Comparison of ENCODE assay signal across 11 cellular contexts in the genomic region with DNA sequence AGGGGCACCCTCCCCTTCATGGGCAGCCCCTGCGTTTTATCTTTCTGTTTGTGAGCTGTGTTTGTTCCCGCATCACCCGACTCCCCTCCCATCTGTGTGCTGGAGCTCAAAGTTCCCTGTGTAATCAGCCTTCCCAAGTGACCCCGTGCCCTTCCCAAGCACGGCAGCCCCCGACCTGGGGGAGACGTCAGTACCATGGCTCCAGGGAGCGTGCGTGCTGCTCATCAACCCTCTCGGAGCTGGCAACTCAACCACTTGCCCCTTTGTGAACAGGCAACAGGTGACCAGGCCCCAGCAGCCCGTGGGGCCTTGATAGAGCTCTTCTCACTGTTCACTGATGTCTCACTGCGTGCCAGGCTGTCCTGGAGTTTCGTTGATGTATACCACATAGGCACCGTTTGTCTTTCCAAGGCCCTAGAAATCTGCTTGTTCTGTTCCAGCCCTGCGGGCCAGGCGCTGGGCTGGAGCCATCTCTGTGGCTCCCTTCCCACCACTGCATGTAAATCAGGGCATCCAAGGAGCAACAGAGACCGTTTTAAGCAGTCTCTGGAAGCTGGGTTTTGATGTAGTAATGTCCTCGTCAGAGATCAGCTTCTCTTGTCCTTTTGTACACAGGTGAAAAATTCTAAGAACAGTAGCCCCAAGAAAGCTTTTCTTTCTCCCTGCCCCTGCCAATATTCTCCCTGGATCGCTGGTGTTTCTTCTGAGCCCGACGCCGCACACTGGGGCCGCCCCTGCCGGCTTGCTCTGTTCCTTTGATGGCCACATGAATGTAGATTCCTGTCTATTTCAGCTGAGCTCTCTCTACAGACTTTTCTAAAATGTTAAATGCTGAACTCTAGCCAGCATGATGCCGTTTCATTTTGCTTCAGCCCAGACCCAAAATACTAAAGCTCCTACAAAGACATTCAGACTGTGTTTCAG.
DNase-seq lines count a peak whose midpoint lies in the region; ATAC-seq and TF ChIP-seq lines count a peak whose summit lies in the region.
"Had no signal": no experiment of that assay in that cellular context is flagged by ENCODE, and none has a peak within 500 bp of the region (broad histone marks: within the 10 kb centered on the region; RNA-seq: fewer than 3 reads in every experiment).

No MANE protein-coding gene starts in this region.

- H3K4me2 ChIP-seq in GM23248 (ENCODE audit: unreplicated experiment), result peak overlapping the region; percentile 82

- 26 to 32% methylated on average over 25 of the region's 25 CpGs for WGBS in GM23248 (ENCODE audit: low coverage in 1 of 2, low lambda C conversion rate in 2 of 2, missing lambda C conversion rate in 2 of 2), 2 experiments

- H3K9me3 ChIP-seq in GM23248 (ENCODE audit: low read depth) (no peaks in the 10 kb centered on the region), left lung (no peaks in the 10 kb centered on the region), gastrocnemius medialis (no peaks in the 10 kb centered on the region), colonic mucosa (no peaks in the 10 kb centered on the region)
- H3K9me3 ChIP-seq: Peyer's patch had no signal

- H3K9ac ChIP-seq in GM23248, result peak overlapping the region; percentile 28
- no peak overlapping the region for H3K9ac ChIP-seq in colonic mucosa (ENCODE audit: low read depth in 2 of 2, low read length in 2 of 2)

- H3K27ac ChIP-seq in GM23248 (no peak overlapping the region), brain microvascular endothelial cell (no peak overlapping the region), left lung (no peak overlapping the region), gastrocnemius medialis (no peak overlapping the region), colonic mucosa (no peak overlapping the region)

- H3K79me2 ChIP-seq in GM23248 (ENCODE audit: insufficient read depth), result no peaks in the 10 kb centered on the region

- no peaks in the 10 kb centered on the region for H3F3A ChIP-seq in GM23248 (ENCODE audit: insufficient read depth)

- DNase-seq in GM23248 (peak; percentile 33), brain microvascular endothelial cell (no peak), left lung (no peak), gastrocnemius medialis (no peak), NCI-H69 (lab: John Stamatoyannopoulos, UW) (no peak), colonic mucosa (no peak)
- DNase-seq in activated naive CD4-positive, alpha-beta T cell treated with anti-CD3 and anti-CD28 coated beads, Interleukin-2, amount 50 U/mL, for 16 hours, result no peak
- no peak for DNase-seq in activated CD4-positive, alpha-beta T cell treated with anti-CD3 and anti-CD28 coated beads for 1 hour
- DNase-seq: CD4-positive, CD25-positive, alpha-beta regulatory T cell; Peyer's patch had no signal

- ATAC-seq in left lung (peak; percentile 34), gastrocnemius medialis (no peak)
- ATAC-seq: activated CD4-positive, CD25-positive, alpha-beta regulatory T cell treated with anti-CD3 and anti-CD28 coated beads, Interleukin-2, amount 50 U/mL, for 24 hours had no signal

- no peaks in the 10 kb centered on the region for H4K20me1 ChIP-seq in GM23248 (ENCODE audit: insufficient read depth)

- in situ Hi-C loops in GM23248 (cut with MboI) (no loop called here), brain microvascular endothelial cell (cut with HindIII; ENCODE audit: low pct_ligation_motif_present, low sequenced_read_pairs) (no loop called here), gastrocnemius medialis (cut with MboI; ENCODE audit: low sequenced_read_pairs in 4 of 4) (no loop called here)

- H3K36me3 ChIP-seq in GM23248 (ENCODE audit: low read depth) (no peaks in the 10 kb centered on the region), brain microvascular endothelial cell (replicated peaks) (no peaks in the 10 kb centered on the region), left lung (no peaks in the 10 kb centered on the region), gastrocnemius medialis (no peaks in the 10 kb centered on the region), colonic mucosa (no peaks in the 10 kb centered on the region)
- H3K36me3 ChIP-seq: Peyer's patch had no signal

- intact Hi-C loops in left lung (cut with DNase I) (no loop called here), gastrocnemius medialis (cut with DNase I; ENCODE audit: low total_unique reads) (no loop called here), colonic mucosa (cut with DNase I) (no loop called here)

- H3K27me3 ChIP-seq in GM23248 (replicated peaks; ENCODE audit: insufficient read depth) (peaks cover 25% of the 10 kb centered on the region), brain microvascular endothelial cell (replicated peaks) (no peaks in the 10 kb centered on the region), left lung (no peaks in the 10 kb centered on the region), gastrocnemius medialis (no peaks in the 10 kb centered on the region), colonic mucosa (no peaks in the 10 kb centered on the region)
- H3K27me3 ChIP-seq: Peyer's patch had no signal

- no peaks in the 10 kb centered on the region for H3K4me1 ChIP-seq in GM23248 (ENCODE audit: insufficient read depth)
- H3K4me1 ChIP-seq in left lung, result no peaks in the 10 kb centered on the region
- peaks cover 0 to 9% of the 10 kb centered on the region in 2 donors for H3K4me1 ChIP-seq in gastrocnemius medialis
- no peaks in the 10 kb centered on the region for H3K4me1 ChIP-seq in colonic mucosa

- H2AFZ ChIP-seq in GM23248, result peak overlapping the region; percentile 70

- H3K9me2 ChIP-seq in GM23248 (ENCODE audit: insufficient read depth), result no peaks in the 10 kb centered on the region

- TF ChIP-seq POLR2A in gastrocnemius medialis (IDR thresholded peaks at IDR 0.05), result no peak

- TF ChIP-seq CTCF in brain microvascular endothelial cell (IDR thresholded peaks at IDR 0.05; ENCODE audit: low read depth, low read length, missing control alignments) (no peak), left lung (IDR thresholded peaks at IDR 0.05) (no peak), gastrocnemius medialis (IDR thresholded peaks at IDR 0.05 in 4 of 5, conservative IDR thresholded peaks at IDR 0.05 in 1 of 5) (no peak), colonic mucosa (IDR thresholded peaks at IDR 0.05) (no peak)

- H3K4me3 ChIP-seq in GM23248 (peak overlapping the region; percentile 63), brain microvascular endothelial cell (ENCODE audit: low read depth, low read length) (peak overlapping the region; percentile 5), left lung (no peak overlapping the region), gastrocnemius medialis (peak overlapping the region; percentile 15 to 34 (median 25)), colonic mucosa (no peak overlapping the region)

Comparison
In these comparisons a context has a peak if more than half of its experiments do, and no peak if none do; other contexts are left out.
1. H3K4me3 ChIP-seq: peak in GM23248 (single experiment), brain microvascular endothelial cell (single experiment) and gastrocnemius medialis (4 of 4); none in left lung (0 of 2) and colonic mucosa (single experiment).